ENCODE assay signal across 10 cellular contexts in the genomic region with DNA sequence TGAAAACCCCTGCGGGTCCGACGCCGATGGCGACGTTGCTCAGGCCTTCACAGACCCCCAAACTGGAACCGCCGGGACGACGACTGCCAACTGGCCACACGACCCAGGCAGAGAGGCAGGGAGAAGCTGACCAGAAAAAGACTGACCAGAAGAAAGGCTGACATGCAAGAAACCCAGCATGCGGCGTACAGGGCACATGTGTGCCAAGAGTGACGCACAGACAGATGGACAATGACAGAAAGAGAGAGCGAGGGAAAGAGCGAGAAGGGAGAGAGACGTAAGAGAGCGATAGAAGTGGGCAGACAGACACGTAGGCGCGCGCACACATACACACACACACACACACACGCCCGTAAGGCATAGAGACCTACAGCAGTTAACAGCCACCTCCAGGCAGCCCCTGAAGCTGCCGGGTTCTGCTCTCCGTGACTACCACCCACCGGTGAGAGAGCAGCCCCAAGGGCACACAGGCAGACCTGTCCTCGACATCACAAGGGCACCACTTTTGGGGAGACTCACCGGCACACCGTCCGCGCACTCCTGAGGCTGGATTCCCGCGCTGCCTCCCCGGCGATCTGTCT.
DNase-seq lines count a peak whose midpoint lies in the region; ATAC-seq and TF ChIP-seq lines count a peak whose summit lies in the region.
"Had no signal": no experiment of that assay in that cellular context is flagged by ENCODE, and none has a peak within 500 bp of the region (broad histone marks: within the 10 kb centered on the region; RNA-seq: fewer than 3 reads in every experiment).

No MANE protein-coding gene starts in this region.

- H3K27ac ChIP-seq in iPS-18a (ENCODE audit: low read length) (no peak overlapping the region), gastrocnemius medialis (peak overlapping the region in 1 of 4 donors; percentile 36)

- intact Hi-C loops in gastrocnemius medialis (cut with DNase I; ENCODE audit: low total_unique reads), result no loop called here

- H3K4me1 ChIP-seq in ES-I3 (ENCODE audit: insufficient read depth, low read length), result no peaks in the 10 kb centered on the region
- H3K4me1 ChIP-seq in iPS-18a (ENCODE audit: control insufficient read depth, low read depth, low read length), result no peaks in the 10 kb centered on the region
- no peaks in the 10 kb centered on the region for H3K4me1 ChIP-seq in gastrocnemius medialis

- DNase-seq in gastrocnemius medialis, result no peak
- no peak for DNase-seq in kidney glomerular epithelial cell (lab: John Stamatoyannopoulos, UW)
- no peak for DNase-seq in activated CD4-positive, alpha-beta T cell treated with anti-CD3 and anti-CD28 coated beads for 48 hours
- DNase-seq: activated CD4-positive, alpha-beta T cell treated with anti-CD3 and anti-CD28 coated beads, Interleukin-2, amount 10 ng/mL, durations not matched to agents 7 days and 5 days; DMS79 had no signal

- H3K9me3 ChIP-seq in ES-I3 (ENCODE audit: control insufficient read depth, insufficient read depth, low read length), result 0 out of 2 replicates have a peak, but pooled peaks cover 3% of the 10 kb centered on the region
- peaks cover 9% of the 10 kb centered on the region for H3K9me3 ChIP-seq in iPS-18a (ENCODE audit: control insufficient read depth, low read depth, low read length)
- no peaks in the 10 kb centered on the region for H3K9me3 ChIP-seq in gastrocnemius medialis

- ATAC-seq in gastrocnemius medialis (no peak), GM21825 (IDR thresholded peaks at IDR 0.05; ENCODE audit: unreplicated experiment) (no peak)
- no peak for ATAC-seq in activated T-helper 17 cell treated with anti-CD3 and anti-CD28 coated beads, Interleukin-2, amount 50 U/mL, for 72 hours (replicated peaks)

- TF ChIP-seq POLR2A in gastrocnemius medialis (IDR thresholded peaks at IDR 0.05), result no peak

- in situ Hi-C loops in gastrocnemius medialis (cut with MboI; ENCODE audit: low sequenced_read_pairs in 4 of 4), result no loop called here

- peaks cover 5% of the 10 kb centered on the region for H3K27me3 ChIP-seq in iPS-18a (ENCODE audit: control insufficient read depth, insufficient read depth, low read length)
- H3K27me3 ChIP-seq in gastrocnemius medialis, result no peaks in the 10 kb centered on the region

- peak overlapping the region in 3 of 5 experiments; percentile 45 to 87 (median 69) for H3K4me3 Mint-ChIP-seq in brain
- H3K4me3 Mint-ChIP-seq in activated T-helper 17 cell treated with anti-CD3 and anti-CD28 coated beads, Interleukin-2, amount 50 U/mL, for 72 hours, result no peak overlapping the region
- H3K4me3 Mint-ChIP-seq: activated CD4-positive, alpha-beta T cell treated with anti-CD3 and anti-CD28 coated beads, Interleukin-2, amount 10 ng/mL, durations not matched to agents 7 days and 5 days had no signal

- H3K27me3 Mint-ChIP-seq in brain, result peaks cover 2% of the 10 kb centered on the region
- H3K27me3 Mint-ChIP-seq in activated T-helper 17 cell treated with anti-CD3 and anti-CD28 coated beads, Interleukin-2, amount 50 U/mL, for 72 hours, result no peaks in the 10 kb centered on the region
- H3K27me3 Mint-ChIP-seq: activated CD4-positive, alpha-beta T cell treated with anti-CD3 and anti-CD28 coated beads, Interleukin-2, amount 10 ng/mL, durations not matched to agents 7 days and 5 days had no signal

- H3K36me3 ChIP-seq in ES-I3 (ENCODE audit: insufficient read depth, low read length) (no peaks in the 10 kb centered on the region), iPS-18a (ENCODE audit: control insufficient read depth, low read depth, low read length) (no peaks in the 10 kb centered on the region), gastrocnemius medialis (no peaks in the 10 kb centered on the region)

- peak overlapping the region in 1 of 5 experiments; percentile 71 for H3K27ac Mint-ChIP-seq in brain
- no peak overlapping the region for H3K27ac Mint-ChIP-seq in activated T-helper 17 cell treated with anti-CD3 and anti-CD28 coated beads, Interleukin-2, amount 50 U/mL, for 72 hours
- H3K27ac Mint-ChIP-seq: activated CD4-positive, alpha-beta T cell treated with anti-CD3 and anti-CD28 coated beads, Interleukin-2, amount 10 ng/mL, durations not matched to agents 7 days and 5 days had no signal

- peaks cover 18 to 34% (median 31%) of the 10 kb centered on the region in 5 experiments for H3K9me3 Mint-ChIP-seq in brain
- peaks cover 10% of the 10 kb centered on the region for H3K9me3 Mint-ChIP-seq in activated T-helper 17 cell treated with anti-CD3 and anti-CD28 coated beads, Interleukin-2, amount 50 U/mL, for 72 hours

- H3K4me1 Mint-ChIP-seq in brain, result no peaks in the 10 kb centered on the region
- H3K4me1 Mint-ChIP-seq in activated T-helper 17 cell treated with anti-CD3 and anti-CD28 coated beads, Interleukin-2, amount 50 U/mL, for 72 hours, result no peaks in the 10 kb centered on the region
- H3K4me1 Mint-ChIP-seq: activated CD4-positive, alpha-beta T cell treated with anti-CD3 and anti-CD28 coated beads, Interleukin-2, amount 10 ng/mL, durations not matched to agents 7 days and 5 days had no signal

- H3K36me3 Mint-ChIP-seq in brain, result peaks cover 4% of the 10 kb centered on the region
- H3K36me3 Mint-ChIP-seq in activated T-helper 17 cell treated with anti-CD3 and anti-CD28 coated beads, Interleukin-2, amount 50 U/mL, for 72 hours (ENCODE audit: low read depth), result no peaks in the 10 kb centered on the region

- H3K4me3 ChIP-seq in iPS-18a (ENCODE audit: low read length) (peak overlapping the region; percentile 70), gastrocnemius medialis (peak overlapping the region in 3 of 4 donors; percentile 31 to 44 (median 38))

- H3K9ac ChIP-seq in ES-I3 (ENCODE audit: low read depth, low read length) (peak overlapping the region; percentile 57), iPS-18a (ENCODE audit: low read length) (peak overlapping the region; percentile 42)

- TF ChIP-seq CTCF in brain (conservative IDR thresholded peaks at IDR 0.05) (no peak), gastrocnemius medialis (IDR thresholded peaks at IDR 0.05 in 4 of 5, conservative IDR thresholded peaks at IDR 0.05 in 1 of 5) (no peak)
